3 cellular contexts compared by ENCODE assay signal in genomic region chr15:39320355-39320754, GRCh38.
A peak's percentile ranks its signal among the peaks of the same experiment; 100 is the strongest.
TF ChIP-seq lines count a peak whose summit lies in the region.

No MANE protein-coding gene starts in this region.

TF ChIP-seq in HepG2, 621 proteins besides CTCF, POLR2A, EP300 and RAD21:
- TF ChIP-seq IRF1 (CRISPR knock-in tag; IDR thresholded peaks at IDR 0.05; ENCODE audit: low read depth) (no peak), ZNF564 (CRISPR knock-in tag; IDR thresholded peaks at IDR 0.05) (peak; percentile 98), ZNF607 (CRISPR knock-in tag; IDR thresholded peaks at IDR 0.05; ENCODE audit: borderline replicate concordance) (no peak), TCF7 (IDR thresholded peaks at IDR 0.05; ENCODE audit: low read depth) (no peak)

TF ChIP-seq in HEK293, 187 proteins besides CTCF, POLR2A, EP300 and RAD21:
- peak; percentile 63 for TF ChIP-seq SETDB1 (IDR thresholded peaks at IDR 0.05; ENCODE audit: insufficient read length, low read length)
- TF ChIP-seq, protein P1, sequence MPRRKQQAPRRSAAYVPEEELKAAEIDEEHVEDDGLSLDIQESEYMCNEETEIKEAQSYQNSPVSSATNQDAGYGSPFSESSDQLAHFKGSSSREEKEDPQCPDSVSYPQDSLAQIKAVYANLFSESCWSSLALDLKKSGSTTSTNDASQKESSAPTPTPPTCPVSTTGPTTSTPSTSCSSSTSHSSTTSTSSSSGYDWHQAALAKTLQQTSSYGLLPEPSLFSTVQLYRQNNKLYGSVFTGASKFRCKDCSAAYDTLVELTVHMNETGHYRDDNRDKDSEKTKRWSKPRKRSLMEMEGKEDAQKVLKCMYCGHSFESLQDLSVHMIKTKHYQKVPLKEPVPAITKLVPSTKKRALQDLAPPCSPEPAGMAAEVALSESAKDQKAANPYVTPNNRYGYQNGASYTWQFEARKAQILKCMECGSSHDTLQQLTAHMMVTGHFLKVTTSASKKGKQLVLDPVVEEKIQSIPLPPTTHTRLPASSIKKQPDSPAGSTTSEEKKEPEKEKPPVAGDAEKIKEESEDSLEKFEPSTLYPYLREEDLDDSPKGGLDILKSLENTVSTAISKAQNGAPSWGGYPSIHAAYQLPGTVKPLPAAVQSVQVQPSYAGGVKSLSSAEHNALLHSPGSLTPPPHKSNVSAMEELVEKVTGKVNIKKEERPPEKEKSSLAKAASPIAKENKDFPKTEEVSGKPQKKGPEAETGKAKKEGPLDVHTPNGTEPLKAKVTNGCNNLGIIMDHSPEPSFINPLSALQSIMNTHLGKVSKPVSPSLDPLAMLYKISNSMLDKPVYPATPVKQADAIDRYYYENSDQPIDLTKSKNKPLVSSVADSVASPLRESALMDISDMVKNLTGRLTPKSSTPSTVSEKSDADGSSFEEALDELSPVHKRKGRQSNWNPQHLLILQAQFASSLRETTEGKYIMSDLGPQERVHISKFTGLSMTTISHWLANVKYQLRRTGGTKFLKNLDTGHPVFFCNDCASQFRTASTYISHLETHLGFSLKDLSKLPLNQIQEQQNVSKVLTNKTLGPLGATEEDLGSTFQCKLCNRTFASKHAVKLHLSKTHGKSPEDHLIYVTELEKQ (tag by site-specific recombination; IDR thresholded peaks at IDR 0.05; ENCODE audit: borderline replicate concordance): no peak

TF ChIP-seq in IMR-90, 13 proteins besides CTCF, POLR2A, EP300 and RAD21:
- no peak for TF ChIP-seq MAFK (IDR thresholded peaks at IDR 0.05; ENCODE audit: low read depth, low read length)
- no peak for TF ChIP-seq ELK1 (IDR thresholded peaks at IDR 0.05; ENCODE audit: borderline replicate concordance, low read depth, low read length)
- no peak for TF ChIP-seq CEBPB (IDR thresholded peaks at IDR 0.05; ENCODE audit: low read depth, low read length)
- TF ChIP-seq RFX5 (IDR thresholded peaks at IDR 0.05; ENCODE audit: low read depth, low read length): no peak
- no peak for TF ChIP-seq BHLHE40 (IDR thresholded peaks at IDR 0.05; ENCODE audit: low read depth, low read length)
